8 cellular contexts compared by ENCODE assay signal in the genomic region with DNA sequence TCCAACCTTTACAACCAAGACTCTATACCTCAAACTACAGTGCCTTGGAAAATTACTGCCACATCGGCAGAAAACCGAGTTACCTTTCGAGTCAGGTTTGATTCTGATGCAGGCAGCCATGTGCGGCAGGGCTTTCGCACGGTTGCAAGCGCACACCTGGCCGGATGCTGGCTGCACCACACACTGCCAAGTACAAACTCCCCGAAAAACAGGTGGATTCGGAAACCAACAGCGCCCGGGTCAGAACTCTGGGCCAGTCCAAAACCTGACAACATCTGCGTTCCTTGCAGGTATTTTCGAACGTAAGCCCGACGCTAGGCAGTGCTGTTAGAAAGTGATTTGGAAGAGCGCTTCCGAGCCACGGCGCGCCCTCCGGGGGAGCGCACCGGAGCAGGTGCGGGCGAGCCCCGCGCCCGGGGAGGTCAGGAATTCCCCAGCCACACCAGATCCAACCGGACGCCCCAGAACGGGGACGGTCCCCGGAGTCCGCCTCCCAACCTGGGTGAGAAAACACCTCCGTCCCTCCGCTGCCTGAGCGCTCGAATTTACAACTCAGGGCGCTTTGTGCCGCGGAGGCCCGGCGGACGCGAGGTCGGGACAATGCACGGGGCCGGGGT. TPM values are rescaled to one million over a fixed set of nuclear protein-coding genes. Genes with fewer than 3 reads are reported as not detected.
DNase-seq lines count a peak whose midpoint lies in the region; ATAC-seq and TF ChIP-seq lines count a peak whose summit lies in the region.

No MANE protein-coding gene starts in this region.

- H3K9me3 ChIP-seq in KOPT-K1 (ENCODE audit: insufficient read depth, low read length, poor library complexity, severe bottlenecking), result no peaks in the 10 kb centered on the region
- H3K9me3 ChIP-seq in esophagus (ENCODE audit: control insufficient read depth in 2 of 2, insufficient read depth in 1 of 2, low read depth in 1 of 2, low read length in 1 of 2), result no peaks in the 10 kb centered on the region
- no peaks in the 10 kb centered on the region for H3K9me3 ChIP-seq in ovary

- H3K4me3 ChIP-seq in esophagus (ENCODE audit: low read depth in 1 of 2, low read length in 2 of 2) (peak overlapping the region; percentile 76 to 85), ovary (peak overlapping the region; percentile 67)

- peak; percentile 71 for DNase-seq in activated CD8-positive, alpha-beta memory T cell treated with anti-CD3 and anti-CD28 coated beads, Interleukin-2, amount 50 U/mL, for 48 hours
- DNase-seq in ovary (peak in 2 of 5 donors; percentile 47 to 50), mucosa of gallbladder (ENCODE audit: low spot score) (no peak)

- H3K27ac ChIP-seq in 22Rv1 (peak overlapping the region; percentile 32; the same call in 1 of the 2 replicates), KOPT-K1 (ENCODE audit: low read depth, low read length, poor library complexity, severe bottlenecking) (peak overlapping the region; percentile 93), esophagus (ENCODE audit: low read depth in 2 of 2, low read length in 1 of 2) (peak overlapping the region; percentile 97), ovary (peak overlapping the region; percentile 56 to 70)

- intact Hi-C loops in ovary (cut with DNase I), result loop anchor here in 1 of 4 donors (5.0 kb wide), 1 partner anchor 130 kb away; a partner anchor contains a TSS

- H3K27me3 ChIP-seq in esophagus (ENCODE audit: control insufficient read depth in 1 of 2, insufficient read depth in 2 of 2, low read length in 2 of 2) (no peaks in the 10 kb centered on the region), ovary (no peaks in the 10 kb centered on the region)

- peak; percentile 38 for ATAC-seq in GM19023 (IDR thresholded peaks at IDR 0.05; ENCODE audit: unreplicated experiment)
- ATAC-seq in HG03097 (IDR thresholded peaks at IDR 0.05; ENCODE audit: low FRiP score, unreplicated experiment), result no peak

- 0 out of 2 replicates have a peak, but pooled peaks have one; percentile 16 for TF ChIP-seq CTCF in 22Rv1 (IDR thresholded peaks at IDR 0.05)
- no peak for TF ChIP-seq CTCF in ovary (IDR thresholded peaks at IDR 0.05)

- 1% methylated on average over 40 to 50 of the region's 50 CpGs for WGBS in esophagus, 2 donors
- 1 to 2% (median 1%) methylated on average over 50 of the region's 50 CpGs for WGBS in ovary, 3 donors

- no peak for TF ChIP-seq POLR2A in ovary (IDR thresholded peaks at IDR 0.05)

- peaks cover 2 to 26% of the 10 kb centered on the region in 2 donors for H3K4me1 ChIP-seq in esophagus (ENCODE audit: control insufficient read depth in 2 of 2, insufficient read depth in 2 of 2, low read length in 1 of 2)
- peaks cover 23% of the 10 kb centered on the region for H3K4me1 ChIP-seq in ovary (ENCODE audit: insufficient read depth)

- no peak for TF ChIP-seq EP300 in ovary (IDR thresholded peaks at IDR 0.05)

- H3K36me3 ChIP-seq in KOPT-K1 (ENCODE audit: insufficient read depth, low read length) (no peaks in the 10 kb centered on the region), esophagus (ENCODE audit: control insufficient read depth in 2 of 2, insufficient read depth in 2 of 2, low read length in 1 of 2) (no peaks in the 10 kb centered on the region), ovary (no peaks in the 10 kb centered on the region)

RNA-seq across cellular contexts. Expression of a gene that starts 1.2 kb away (rescaled TPM):
- polyA plus RNA-seq in esophagus (10 to 100 TPM; 27.8 to 34.6 TPM), ovary (10 to 100 TPM; 28.1 to 86.3 TPM)
- total RNA-seq in ovary (100 to 1,000 TPM in 2 of 7 donors, 10 to 100 TPM in 5; 73.8 to 104 (median 98.3) TPM), mucosa of gallbladder (108 TPM)

Comparison
In these comparisons a context has a peak if more than half of its experiments do, and no peak if none do; other contexts are left out.
1. H3K27ac ChIP-seq: peak in every context shown above with its lines; median percentile 97 in esophagus; 93 in KOPT-K1; 63 in ovary; 32 in 22Rv1.